Comparison of ENCODE assay signal across 19 cellular contexts in genomic region chr17:74217036-74217725, GRCh38. TPM values are rescaled to one million over a fixed set of nuclear protein-coding genes. Genes with fewer than 3 reads are reported as not detected.
DNase-seq lines count a peak whose midpoint lies in the region; ATAC-seq and TF ChIP-seq lines count a peak whose summit lies in the region.
"Had no signal": no experiment of that assay in that cellular context is flagged by ENCODE, and none has a peak within 500 bp of the region (broad histone marks: within the 10 kb centered on the region; RNA-seq: fewer than 3 reads in every experiment).

No MANE protein-coding gene starts in this region.

- WGBS in smooth muscle cell (ENCODE audit: low lambda C conversion rate): 92% methylated on average over 13 of the region's 13 CpGs

- no peak for TF ChIP-seq POLR2A in gastrocnemius medialis (IDR thresholded peaks at IDR 0.05)

- no peak for ATAC-seq in gastrocnemius medialis
- ATAC-seq in HG03175 (IDR thresholded peaks at IDR 0.05; ENCODE audit: unreplicated experiment): no peak
- ATAC-seq: left lobe of liver; stimulated activated naive CD8-positive, alpha-beta T cell treated with anti-CD3 and anti-CD28 coated beads, Interleukin-15, amount 100 ng/mL, for 72 hours had no signal

- no peak overlapping the region for H2AFZ ChIP-seq in smooth muscle cell (ENCODE audit: low read depth)

- H3K36me3 ChIP-seq in gastrocnemius medialis (no peaks in the 10 kb centered on the region), smooth muscle cell (ENCODE audit: low read depth) (no peaks in the 10 kb centered on the region)
- H3K36me3 ChIP-seq: uterus had no signal

- intact Hi-C loops in gastrocnemius medialis (cut with DNase I; ENCODE audit: low total_unique reads): loop anchor here (10.0 kb wide), 3 partner anchors 148 to 558 kb away; partner anchors contain the start of genes BTBD17, GPR142 and NAT9

- no peak overlapping the region for H3K4me2 ChIP-seq in smooth muscle cell

- H3K27me3 ChIP-seq in gastrocnemius medialis: no peaks in the 10 kb centered on the region
- H3K27me3 ChIP-seq in smooth muscle cell (ENCODE audit: low read depth): no peaks in the 10 kb centered on the region
- H3K27me3 ChIP-seq: uterus had no signal

- H3K9ac ChIP-seq in smooth muscle cell (ENCODE audit: low read depth): no peak overlapping the region

- in situ Hi-C loops in SK-MEL-5 (cut with HindIII; ENCODE audit: low pct_unique_long_range_greater_than_20kb, low sequenced_read_pairs) (no loop called here), gastrocnemius medialis (cut with MboI; ENCODE audit: low sequenced_read_pairs in 4 of 4) (loop anchor here in 3 of 4 donors (10.0 to 25.0 kb wide), 3 partner anchors 145 to 270 kb away; partner anchors contain the start of genes BTBD17 (in 1 of the 3) and GPR142 (in 1 of the 3))

- H3K4me3 ChIP-seq in gastrocnemius medialis (no peak overlapping the region), smooth muscle cell (no peak overlapping the region)
- H3K4me3 ChIP-seq: uterus had no signal

- DNase-seq in NCI-H345 (lab: John Stamatoyannopoulos, UW) (peak; percentile 71), NCI-H345 treated with DMSO at 0.1 percent for 48 hours (lab: John Stamatoyannopoulos, UW; ENCODE audit: unreplicated experiment) (no peak), NCI-H1694 (lab: John Stamatoyannopoulos, UW) (peak; percentile 91), SK-MEL-5 (ENCODE audit: low read depth, low spot score) (peak; percentile 92), gastrocnemius medialis (no peak), smooth muscle cell (lab: John Stamatoyannopoulos, UW; ENCODE audit: unreplicated experiment) (no peak), NCI-H2227 treated with DMSO at 0.1 percent for 48 hours (lab: John Stamatoyannopoulos, UW) (no peak)
- DNase-seq: ACHN; activated CD4-positive, alpha-beta T cell treated with anti-CD3 and anti-CD28 coated beads, Interleukin-2, amount 50 U/mL, for 4 hours; activated T-cell treated with anti-CD3 and anti-CD28 coated beads, Interleukin-2, amount 50 U/mL, for 1 hour; Caco-2; effector CD8-positive, alpha-beta T cell; NCI-H1048; posterior cingulate gyrus; stimulated activated naive CD8-positive, alpha-beta T cell treated with anti-CD3 and anti-CD28 coated beads, Interleukin-15, amount 100 ng/mL, for 72 hours; T1000; uterus had no signal

- peak overlapping the region in 3 of 4 donors; percentile 88 to 96 (median 93) for H3K27ac ChIP-seq in gastrocnemius medialis
- H3K27ac ChIP-seq in smooth muscle cell (ENCODE audit: low read depth): no peak overlapping the region
- H3K27ac ChIP-seq: uterus had no signal

- H4K20me1 ChIP-seq in smooth muscle cell (ENCODE audit: low read depth): peaks cover 4% of the 10 kb centered on the region

- peaks cover 41 to 46% of the 10 kb centered on the region in 2 donors for H3K4me1 ChIP-seq in gastrocnemius medialis
- peaks cover 10% of the 10 kb centered on the region for H3K4me1 ChIP-seq in smooth muscle cell (ENCODE audit: low read depth)

- peaks cover 5% of the 10 kb centered on the region for H3F3A ChIP-seq in smooth muscle cell (ENCODE audit: low read depth)

- H3K79me2 ChIP-seq in smooth muscle cell (ENCODE audit: low read depth): no peaks in the 10 kb centered on the region

- H3K9me3 ChIP-seq in gastrocnemius medialis (no peaks in the 10 kb centered on the region), smooth muscle cell (replicated peaks; ENCODE audit: low read depth) (no peaks in the 10 kb centered on the region)
- H3K9me3 ChIP-seq: Caco-2, uterus had no signal

- TF ChIP-seq CTCF in gastrocnemius medialis (IDR thresholded peaks at IDR 0.05 in 4 of 5, conservative IDR thresholded peaks at IDR 0.05 in 1 of 5) (no peak), smooth muscle cell (IDR thresholded peaks at IDR 0.05; ENCODE audit: borderline replicate concordance, insufficient read depth, poor library complexity, severe bottlenecking) (no peak)

RNA-seq across cellular contexts. Expression of gene TTYH2, which starts 3.8 kb away (rescaled TPM):
- 72.7 and 72.9 TPM in 2 replicates for total RNA-seq in SK-MEL-5 (2014; rRNA removed; shearing (Covaris generic))
- polyA plus RNA-seq in SK-MEL-5 (2015; cell fraction: cytosol; rRNA removed): 101 and 121 TPM in 2 replicates
- polyA plus RNA-seq in SK-MEL-5 (2015; cell fraction: nucleus; rRNA removed): 150 and 160 TPM in 2 replicates
- total RNA-seq in gastrocnemius medialis (10 to 100 TPM in 2 of 4 donors, 1 to 10 TPM in 2; 4.7 to 19.2 (median 11.4) TPM), smooth muscle cell (0.94 and 1.6 TPM in 2 replicates)
- polyA plus RNA-seq in smooth muscle cell: 1.3 and 1.9 TPM in 2 replicates

RNA-seq across cellular contexts. Expression of gene RPL38, which starts 13.7 kb away (rescaled TPM):
- 7,933 and 8,102 TPM in 2 replicates for total RNA-seq in SK-MEL-5 (2014; rRNA removed; shearing (Covaris generic))
- 1,340 and 1,484 TPM in 2 replicates for polyA plus RNA-seq in SK-MEL-5 (2015; cell fraction: cytosol; rRNA removed)
- 388 and 442 TPM in 2 replicates for polyA plus RNA-seq in SK-MEL-5 (2015; cell fraction: nucleus; rRNA removed)
- total RNA-seq in gastrocnemius medialis (100 to 1,000 TPM; 346 to 472 (median 443) TPM), smooth muscle cell (377 and 449 TPM in 2 replicates)
- 889 and 1,006 TPM in 2 replicates for polyA plus RNA-seq in smooth muscle cell

RNA-seq across cellular contexts. Expression of gene DNAI2, which starts 56.9 kb away (rescaled TPM):
- not detected in 2 replicates for total RNA-seq in SK-MEL-5 (2014; rRNA removed; shearing (Covaris generic))
- not detected in 2 replicates for polyA plus RNA-seq in SK-MEL-5 (2015; cell fraction: cytosol; rRNA removed)
- not detected in 2 replicates for polyA plus RNA-seq in SK-MEL-5 (2015; cell fraction: nucleus; rRNA removed)
- total RNA-seq in gastrocnemius medialis: not detected
- total RNA-seq in smooth muscle cell: not detected in 2 replicates
- not detected in 2 replicates for polyA plus RNA-seq in smooth muscle cell
- total RNA-seq: Caco-2, left lobe of liver had no signal

Comparison
In these comparisons a context has a peak if more than half of its experiments do, and no peak if none do; other contexts are left out.
1. DNase-seq: peak in NCI-H345 (single experiment), NCI-H1694 (single experiment) and SK-MEL-5 (single experiment); none in NCI-H345 treated with DMSO at 0.1 percent for 48 hours (single experiment), gastrocnemius medialis (0 of 2), smooth muscle cell (single experiment) and NCI-H2227 treated with DMSO at 0.1 percent for 48 hours (single experiment).
2. RNA of gene RPL38, which starts 13.7 kb away (total RNA-seq): 7,933 to 8,102 TPM in SK-MEL-5; 377 to 449 TPM in smooth muscle cell and 346 to 472 TPM in gastrocnemius medialis; every median in the first group is over 10 times any median in the second.